21 cellular contexts compared by ENCODE assay signal in genomic region chr7:1114505-1114904, GRCh38. TPM values are rescaled to one million over a fixed set of nuclear protein-coding genes. Genes with fewer than 3 reads are reported as not detected.
"Had no signal": no experiment of that assay in that cellular context is flagged by ENCODE, and none has a peak within 500 bp of the region (broad histone marks: within the 10 kb centered on the region; RNA-seq: fewer than 3 reads in every experiment).

No MANE protein-coding gene starts in this region.

- H3K36me3 ChIP-seq: colonic mucosa, pancreas, transverse colon had no signal

- H3K27me3 ChIP-seq: colonic mucosa, left lung, pancreas, transverse colon had no signal

- H3K4me1 ChIP-seq: colonic mucosa, left lung, pancreas, transverse colon had no signal

- H3K4me3 ChIP-seq: colonic mucosa, left lung, pancreas, transverse colon had no signal

- H3K27ac Mint-ChIP-seq: activated CD8-positive, alpha-beta T cell treated with anti-CD3 and anti-CD28 coated beads for 36 hours; activated naive CD4-positive, alpha-beta T cell treated with anti-CD3 and anti-CD28 coated beads for 36 hours; endodermal cell; naive thymus-derived CD4-positive, alpha-beta T cell had no signal

- H3K27ac ChIP-seq: colonic mucosa, epithelial cell of prostate, left lung, pancreas, transverse colon had no signal

- H3K27me3 Mint-ChIP-seq: activated CD8-positive, alpha-beta T cell treated with anti-CD3 and anti-CD28 coated beads for 36 hours; brain; naive thymus-derived CD4-positive, alpha-beta T cell had no signal

- ATAC-seq: activated CD8-positive, alpha-beta T cell treated with anti-CD3 and anti-CD28 coated beads for 36 hours; activated T-cell treated with anti-CD3 and anti-CD28 coated beads, Interleukin-2, amount 50 U/mL, for 4 hours; left lung; naive thymus-derived CD4-positive, alpha-beta T cell; stimulated activated naive CD8-positive, alpha-beta T cell treated with anti-CD3 and anti-CD28 coated beads, Interleukin-15, Interleukin-2, amounts not matched to agents 100 U/mL and 50 U/mL, for 24 hours had no signal

- H3K9me3 ChIP-seq: colonic mucosa, left lung, pancreas, transverse colon had no signal

- DNase-seq: activated CD4-positive, alpha-beta T cell treated with anti-CD3 and anti-CD28 coated beads for 48 hours; activated CD4-positive, CD25-positive, alpha-beta regulatory T cell; activated CD8-positive, alpha-beta T cell treated with anti-CD3 and anti-CD28 coated beads for 36 hours; activated naive CD4-positive, alpha-beta T cell treated with anti-CD3 and anti-CD28 coated beads for 36 hours; activated T-cell treated with anti-CD3 and anti-CD28 coated beads, Interleukin-2, amount 50 U/mL, for 4 hours; central memory CD4-positive, alpha-beta T cell; colonic mucosa; endodermal cell; foreskin fibroblast; islet precursor cell; mesendoderm; naive thymus-derived CD4-positive, alpha-beta T cell; stimulated activated CD4-positive, alpha-beta T cell treated with anti-CD3 and anti-CD28 coated beads, Interleukin-2, amount 100 ng/mL, for 24 hours; stimulated activated naive CD8-positive, alpha-beta T cell treated with anti-CD3 and anti-CD28 coated beads, Interleukin-15, Interleukin-2, amounts not matched to agents 100 U/mL and 50 U/mL, for 24 hours; T-helper 1 cell; T-helper 9 cell; transverse colon had no signal

- H3K4me3 Mint-ChIP-seq: activated CD8-positive, alpha-beta T cell treated with anti-CD3 and anti-CD28 coated beads for 36 hours; activated naive CD4-positive, alpha-beta T cell treated with anti-CD3 and anti-CD28 coated beads for 36 hours; activated T-cell treated with anti-CD3 and anti-CD28 coated beads, Interleukin-2, amount 50 U/mL, for 4 hours; brain; endodermal cell; naive thymus-derived CD4-positive, alpha-beta T cell had no signal

- H3K4me1 Mint-ChIP-seq: endodermal cell had no signal

- H3K9me3 Mint-ChIP-seq: activated T-cell treated with anti-CD3 and anti-CD28 coated beads, Interleukin-2, amount 50 U/mL, for 4 hours had no signal

RNA-seq across cellular contexts. Expression of gene GPER1, which starts 26.6 kb away (rescaled TPM):
- total RNA-seq: activated naive CD4-positive, alpha-beta T cell treated with anti-CD3 and anti-CD28 coated beads for 36 hours had no signal
